20 cellular contexts compared by ENCODE assay signal in genomic region chr11:120029321-120029720, GRCh38.
"Had no signal": no experiment of that assay in that cellular context is flagged by ENCODE, and none has a peak within 500 bp of the region (broad histone marks: within the 10 kb centered on the region; RNA-seq: fewer than 3 reads in every experiment).

No MANE protein-coding gene starts in this region.

- H3K27me3 ChIP-seq: Peyer's patch, SJCRH30 had no signal

- H3K4me3 ChIP-seq: MG63, Peyer's patch, SJCRH30 had no signal

- H3K36me3 ChIP-seq: MG63, Peyer's patch, SJCRH30 had no signal

- H3K27ac ChIP-seq: Peyer's patch, RWPE1, SJCRH30, VCaP had no signal

- DNase-seq: activated CD4-positive, alpha-beta T cell treated with anti-CD3 and anti-CD28 coated beads, Interleukin-2, amount 50 U/mL, for 1 hour; activated CD4-positive, CD25-positive, alpha-beta regulatory T cell; activated effector memory CD4-positive, alpha-beta T cell treated with Interleukin-2 at 50 U/mL for 16 hours; activated naive CD4-positive, alpha-beta T cell; activated T-cell treated with anti-CD3 and anti-CD28 coated beads, Interleukin-2, amount 50 U/mL, for 1 hour; aorta; MG63; MV-4-11; NCI-H1092 treated with DMSO at 0.1 percent for 48 hours; NCI-H1436; NCI-H1694 treated with DMSO at 0.1 percent for 48 hours; NCI-H2029 treated with DMSO at 0.1 percent for 48 hours; NCI-H345; Right ventricle myocardium superior; SJCRH30; SK-N-SH; T-helper 1 cell had no signal
